ENCODE assay signal across 23 cellular contexts in genomic region chr7:45125193-45125904, GRCh38. TPM values are rescaled to one million over a fixed set of nuclear protein-coding genes. Genes with fewer than 3 reads are reported as not detected.
DNase-seq lines count a peak whose midpoint lies in the region; ATAC-seq, FAIRE-seq and TF ChIP-seq lines count a peak whose summit lies in the region.
"Had no signal": no experiment of that assay in that cellular context is flagged by ENCODE, and none has a peak within 500 bp of the region (broad histone marks: within the 10 kb centered on the region; RNA-seq: fewer than 3 reads in every experiment).

No MANE protein-coding gene starts in this region.

- no peak overlapping the region for H2AK5ac ChIP-seq in H1 (ENCODE audit: low read depth, low read length)

- H3K4ac ChIP-seq in H1 (replicated peaks; ENCODE audit: insufficient read length, low read depth, low read length): peak overlapping the region; percentile 29

- H3K14ac ChIP-seq in H1 (ENCODE audit: insufficient read length): no peak overlapping the region

- no peaks in the 10 kb centered on the region for H3K36me3 ChIP-seq in H1 (ENCODE audit: control insufficient read depth in 2 of 4, insufficient read depth in 4 of 4, low read length in 3 of 4)
- H3K36me3 ChIP-seq in BE2C: no peaks in the 10 kb centered on the region

- H3K4me3 ChIP-seq in H1 (ENCODE audit: extremely low read depth in 1 of 4, insufficient read depth in 2 of 4, low read depth in 3 of 4, low read length in 4 of 4): no peak overlapping the region
- H3K4me3 ChIP-seq in foreskin fibroblast (ENCODE audit: low read depth in 1 of 2, low read length in 2 of 2): no peak overlapping the region
- no peak overlapping the region for H3K4me3 ChIP-seq in BE2C (ENCODE audit: low read depth, low read length)
- H3K4me3 ChIP-seq: GM12878 had no signal

- no peak overlapping the region for H3K23ac ChIP-seq in H1 (ENCODE audit: insufficient read length)

- no peak for TF ChIP-seq EP300 in H1 (IDR thresholded peaks at IDR 0.05; ENCODE audit: borderline replicate concordance in 1 of 2, low read depth in 2 of 2, low read length in 2 of 2)

- no peak overlapping the region for H2BK15ac ChIP-seq in H1 (ENCODE audit: low read length)

- H2BK5ac ChIP-seq in H1 (ENCODE audit: low read depth, low read length): no peak overlapping the region

- H3K9me3 ChIP-seq in H1 (ENCODE audit: insufficient read depth in 2 of 2, low read depth in 1 of 2, low read length in 1 of 2): no peaks in the 10 kb centered on the region
- H3K9me3 ChIP-seq in BE2C: no peaks in the 10 kb centered on the region

- FAIRE-seq in H1 (lab: Jason Lieb, UNC): no peak
- FAIRE-seq: D721Med, GM12878, H54 had no signal

- H3K18ac ChIP-seq in H1 (ENCODE audit: extremely low read depth, low read length): no peak overlapping the region; the same call in 1 of the 2 replicates

- POLR2A ChIA-PET in H1 (lab: Charles Lee; ENCODE audit: partially characterized antibody): interaction anchor here (1.5 to 6.5 kb wide), 2 partner anchors 11 to 14 kb away, joined by 4 to 43 read pairs; partner anchors contain the start of gene TBRG4

- ATAC-seq in stimulated activated effector memory CD8-positive, alpha-beta T cell treated with anti-CD3 and anti-CD28 coated beads, Interleukin-12 subunit alpha, Interleukin-12 subunit beta, amount 100 ng/mL, for 72 hours: no peak
- no peak for ATAC-seq in HG03439 (IDR thresholded peaks at IDR 0.05; ENCODE audit: unreplicated experiment)

- H4K8ac ChIP-seq in H1 (ENCODE audit: extremely low read depth, insufficient read depth, low read length): no peak overlapping the region; the same call in 1 of the 2 replicates

- H2AFZ ChIP-seq in H1 (ENCODE audit: low read length): no peak overlapping the region

- H3K27ac Mint-ChIP-seq in stimulated activated effector memory CD8-positive, alpha-beta T cell treated with anti-CD3 and anti-CD28 coated beads, Interleukin-12 subunit alpha, Interleukin-12 subunit beta, amount 100 ng/mL, for 72 hours: peak overlapping the region; percentile 50

- no peaks in the 10 kb centered on the region for H3K79me2 ChIP-seq in H1 (ENCODE audit: control insufficient read depth in 1 of 2, insufficient read depth in 2 of 2, low read length in 2 of 2)

- no peak overlapping the region for H3K27ac ChIP-seq in H1 (ENCODE audit: low read depth, low read length)
- H3K27ac ChIP-seq: 22Rv1, C4-2B had no signal

- H4K20me1 ChIP-seq in H1 (replicated peaks in 1 of 2; ENCODE audit: control insufficient read depth in 1 of 2, insufficient read depth in 2 of 2, low read length in 2 of 2): no peaks in the 10 kb centered on the region

- no peak overlapping the region for H4K5ac ChIP-seq in H1 (ENCODE audit: insufficient read length, low read depth, low read length)

- no peak overlapping the region for H3K4me3 Mint-ChIP-seq in stimulated activated effector memory CD8-positive, alpha-beta T cell treated with anti-CD3 and anti-CD28 coated beads, Interleukin-12 subunit alpha, Interleukin-12 subunit beta, amount 100 ng/mL, for 72 hours

- H3K27me3 ChIP-seq in H1 (replicated peaks in 1 of 4; ENCODE audit: control insufficient read depth in 3 of 4, extremely low read depth in 1 of 4, insufficient read depth in 3 of 4, low read length in 3 of 4) (no peaks in the 10 kb centered on the region), BE2C (no peaks in the 10 kb centered on the region)

- TF ChIP-seq RAD21 in H1 (IDR thresholded peaks at IDR 0.05 in 1 of 2, conservative IDR thresholded peaks at IDR 0.05 in 1 of 2; ENCODE audit: low read depth in 2 of 2, low read length in 2 of 2): no peak

- no peak overlapping the region for H2BK20ac ChIP-seq in H1 (ENCODE audit: low read length)

- H2BK12ac ChIP-seq in H1 (ENCODE audit: low read depth, low read length): peak overlapping the region; percentile 39; the same call in 1 of the 2 replicates

- no peaks in the 10 kb centered on the region for H3K36me3 Mint-ChIP-seq in stimulated activated effector memory CD8-positive, alpha-beta T cell treated with anti-CD3 and anti-CD28 coated beads, Interleukin-12 subunit alpha, Interleukin-12 subunit beta, amount 100 ng/mL, for 72 hours

- in situ Hi-C loops in G401 (cut with HindIII; ENCODE audit: low sequenced_read_pairs): no loop called here

- no peak overlapping the region for H3K56ac ChIP-seq in H1 (replicated peaks; ENCODE audit: insufficient read length, low read depth, low read length)

- no peak for TF ChIP-seq CTCF in H1 (IDR thresholded peaks at IDR 0.05; ENCODE audit: control extremely low read depth in 1 of 3, insufficient read depth in 1 of 3, low read depth in 1 of 3, low read length in 3 of 3)
- no peak for TF ChIP-seq CTCF in foreskin fibroblast (IDR thresholded peaks at IDR 0.05; ENCODE audit: low read depth, low read length)
- no peak for TF ChIP-seq CTCF in BE2C (IDR thresholded peaks at IDR 0.05; ENCODE audit: low read depth, low read length)

- TF ChIP-seq POLR2A in H1 (IDR thresholded peaks at IDR 0.05; ENCODE audit: control extremely low read depth in 1 of 2, low read depth in 2 of 2, low read length in 2 of 2): no peak

- DNase-seq in DMS 273 (lab: John Stamatoyannopoulos, UW; ENCODE audit: unreplicated experiment) (peak; percentile 65), DMS 273 treated with DMSO at 0.1 percent for 48 hours (lab: John Stamatoyannopoulos, UW) (no peak), G401 (ENCODE audit: low spot score) (peak; percentile 28), H1 (ENCODE audit: low read depth in 1 of 2, low spot score in 2 of 2) (no peak), foreskin fibroblast (no peak), BE2C (no peak)
- DNase-seq in stimulated activated effector memory CD8-positive, alpha-beta T cell treated with anti-CD3 and anti-CD28 coated beads, Interleukin-12 subunit alpha, Interleukin-12 subunit beta, amount 100 ng/mL, for 72 hours (ENCODE audit: low spot score in 2 of 2): no peak
- DNase-seq: ACHN, DMS79, MM.1S, NCI-H1048, NCI-H1436, NCI-H187 treated with DMSO at 0.1 percent for 48 hours, NCI-H2107, NCI-H446 treated with DMSO at 0.1 percent for 48 hours, NCI-H526 treated with DMSO at 0.1 percent for 48 hours, Right ventricle myocardium superior had no signal

- H3K4me1 Mint-ChIP-seq in stimulated activated effector memory CD8-positive, alpha-beta T cell treated with anti-CD3 and anti-CD28 coated beads, Interleukin-12 subunit alpha, Interleukin-12 subunit beta, amount 100 ng/mL, for 72 hours: peaks cover 30% of the 10 kb centered on the region

- CTCF ChIA-PET in H1 (lab: Charles Lee; ENCODE audit: partially characterized antibody): interaction anchor here (0.6 to 5.5 kb wide), 5 partner anchors 8 to 357 kb away, joined by 3 to 39 read pairs (median 4); no protein-coding TSS in a partner anchor

- H3K9ac ChIP-seq in H1 (replicated peaks in 1 of 4; ENCODE audit: extremely low read depth in 1 of 4, low read depth in 3 of 4, low read length in 3 of 4): no peak overlapping the region

- H3K4me1 ChIP-seq in H1 (replicated peaks in 1 of 4; ENCODE audit: control insufficient read depth in 3 of 4, insufficient read depth in 4 of 4, low read length in 3 of 4) (peaks cover 0 to 13% (median 10%) of the 10 kb centered on the region in 4 experiments; a peak in 6 of 7 replicates), BE2C (no peaks in the 10 kb centered on the region)

- no peak overlapping the region for H2BK120ac ChIP-seq in H1 (replicated peaks; ENCODE audit: low read depth, low read length)

- H4K91ac ChIP-seq in H1 (replicated peaks; ENCODE audit: insufficient read length, low read length): peak overlapping the region; percentile 47

- no peaks in the 10 kb centered on the region for H3K79me1 ChIP-seq in H1 (ENCODE audit: low read depth, low read length)

- no peaks in the 10 kb centered on the region for H3K23me2 ChIP-seq in H1 (ENCODE audit: low read depth, low read length)

- 92% methylated on average over 11 of the region's 11 CpGs; no CpG with 5 or more reads in 1 of the 2 experiments for WGBS in H1 (ENCODE audit: extremely low coverage in 1 of 2, insufficient coverage in 1 of 2, insufficient read length in 1 of 2, insufficient replicate concordance in 2 of 2, low coverage in 1 of 2, low lambda C conversion rate in 2 of 2, missing lambda C conversion rate in 1 of 2), 2 experiments

- H3K9me3 Mint-ChIP-seq in stimulated activated effector memory CD8-positive, alpha-beta T cell treated with anti-CD3 and anti-CD28 coated beads, Interleukin-12 subunit alpha, Interleukin-12 subunit beta, amount 100 ng/mL, for 72 hours: no peaks in the 10 kb centered on the region

- H3K4me2 ChIP-seq in H1 (ENCODE audit: insufficient read depth in 1 of 2, low read depth in 2 of 2, low read length in 2 of 2): no peak overlapping the region

RNA-seq across cellular contexts. Expression of gene TBRG4, which starts 13.9 kb away (rescaled TPM):
- total RNA-seq in G401 (2014; rRNA removed; shearing (Covaris generic)): 133 and 136 TPM in 2 replicates
- total RNA-seq in H1 (2021; fragmentation: NEBNext Ultra II Directional; extraction: Animal tissue kit (Norgen Biotek cat#: 25700)): 137 and 146 TPM in 2 replicates
- polyA plus RNA-seq in H1 (2011; rRNA removed): 110 and 134 TPM in 2 replicates
- 139 TPM for polyA plus RNA-seq in H1 (2011; cell fraction: cytosol; rRNA removed)
- 303 TPM for polyA plus RNA-seq in H1 (2011; cell fraction: nucleus; rRNA removed)
- polyA plus RNA-seq in H1 (2012, experiment 1 of 2): 89.0 to 132 TPM (median 112 TPM) in 4 replicates
- polyA plus RNA-seq in H1 (2012, experiment 2 of 2): 202 TPM
- 91.1 TPM for polyA plus RNA-seq in H1 (2013, experiment 1 of 2)
- 79.7 TPM for polyA plus RNA-seq in H1 (2013, experiment 2 of 2)
- 256 and 274 TPM in 2 replicates for polyA minus RNA-seq in H1 (2011; rRNA and poly(A)+ RNA removed)
- polyA minus RNA-seq in H1 (2011; cell fraction: cytosol; rRNA and poly(A)+ RNA removed): 109 TPM
- 302 TPM for polyA minus RNA-seq in H1 (2011; cell fraction: nucleus; rRNA and poly(A)+ RNA removed)
- polyA plus RNA-seq in BE2C (2012; ENCODE audit: insufficient read depth, insufficient read length, low read depth): 221 TPM

RNA-seq across cellular contexts. Expression of gene RAMP3, which starts 32.2 kb away (rescaled TPM):
- not detected in 2 replicates for total RNA-seq in G401 (2014; rRNA removed; shearing (Covaris generic))
- 0.88 and 0.92 TPM in 2 replicates for total RNA-seq in H1 (2021; fragmentation: NEBNext Ultra II Directional; extraction: Animal tissue kit (Norgen Biotek cat#: 25700))
- polyA plus RNA-seq in H1 (2011; rRNA removed): 0.98 and 2.7 TPM in 2 replicates
- polyA plus RNA-seq in H1 (2011; cell fraction: cytosol; rRNA removed): 1.7 TPM
- polyA plus RNA-seq in H1 (2011; cell fraction: nucleus; rRNA removed): 1.7 TPM
- 0.84 to 1.3 TPM (median 1.0 TPM) in 4 replicates for polyA plus RNA-seq in H1 (2012, experiment 1 of 2)
- 1.2 TPM for polyA plus RNA-seq in H1 (2012, experiment 2 of 2)
- polyA plus RNA-seq in H1 (2013, experiment 1 of 2): 1.2 TPM
- 1.6 TPM for polyA plus RNA-seq in H1 (2013, experiment 2 of 2)
- polyA minus RNA-seq in H1 (2011; rRNA and poly(A)+ RNA removed): 1.3 and 1.5 TPM in 2 replicates
- polyA minus RNA-seq in H1 (2011; cell fraction: cytosol; rRNA and poly(A)+ RNA removed): not detected
- polyA minus RNA-seq in H1 (2011; cell fraction: nucleus; rRNA and poly(A)+ RNA removed): not detected
- not detected for polyA plus RNA-seq in BE2C (2012; ENCODE audit: insufficient read depth, insufficient read length, low read depth)
- total RNA-seq: GM12878 had no signal
- polyA plus RNA-seq: GM12878 had no signal

RNA-seq across cellular contexts. Expression of gene NACAD, which starts 36.6 kb away (rescaled TPM):
- not detected in 2 replicates for total RNA-seq in G401 (2014; rRNA removed; shearing (Covaris generic))
- total RNA-seq in H1 (2021; fragmentation: NEBNext Ultra II Directional; extraction: Animal tissue kit (Norgen Biotek cat#: 25700)): 6.0 and 6.4 TPM in 2 replicates
- polyA plus RNA-seq in H1 (2011; rRNA removed): 1.3 and 2.7 TPM in 2 replicates
- 0.89 TPM for polyA plus RNA-seq in H1 (2011; cell fraction: cytosol; rRNA removed)
- 2.7 TPM for polyA plus RNA-seq in H1 (2011; cell fraction: nucleus; rRNA removed)
- 3.6 to 5.1 TPM (median 4.4 TPM) in 4 replicates for polyA plus RNA-seq in H1 (2012, experiment 1 of 2)
- polyA plus RNA-seq in H1 (2012, experiment 2 of 2): 3.1 TPM
- 3.0 TPM for polyA plus RNA-seq in H1 (2013, experiment 1 of 2)
- 2.9 TPM for polyA plus RNA-seq in H1 (2013, experiment 2 of 2)
- 1.0 and 1.1 TPM in 2 replicates for polyA minus RNA-seq in H1 (2011; rRNA and poly(A)+ RNA removed)
- polyA minus RNA-seq in H1 (2011; cell fraction: cytosol; rRNA and poly(A)+ RNA removed): 3.6 TPM
- polyA minus RNA-seq in H1 (2011; cell fraction: nucleus; rRNA and poly(A)+ RNA removed): 4.6 TPM
- polyA plus RNA-seq in BE2C (2012; ENCODE audit: insufficient read depth, insufficient read length, low read depth): 21.8 TPM
- total RNA-seq: GM12878 had no signal
- polyA plus RNA-seq: GM12878 had no signal

Comparison
In these comparisons a context has a peak if more than half of its experiments do, and no peak if none do; other contexts are left out.
1. DNase-seq: peak in DMS 273 (single experiment) and G401 (single experiment); none in DMS 273 treated with DMSO at 0.1 percent for 48 hours (single experiment), H1 (0 of 2), stimulated activated effector memory CD8-positive, alpha-beta T cell treated with anti-CD3 and anti-CD28 coated beads, Interleukin-12 subunit alpha, Interleukin-12 subunit beta, amount 100 ng/mL, for 72 hours (0 of 2), foreskin fibroblast (0 of 2) and BE2C (single experiment).